8 cellular contexts compared by ENCODE assay signal in the genomic region with DNA sequence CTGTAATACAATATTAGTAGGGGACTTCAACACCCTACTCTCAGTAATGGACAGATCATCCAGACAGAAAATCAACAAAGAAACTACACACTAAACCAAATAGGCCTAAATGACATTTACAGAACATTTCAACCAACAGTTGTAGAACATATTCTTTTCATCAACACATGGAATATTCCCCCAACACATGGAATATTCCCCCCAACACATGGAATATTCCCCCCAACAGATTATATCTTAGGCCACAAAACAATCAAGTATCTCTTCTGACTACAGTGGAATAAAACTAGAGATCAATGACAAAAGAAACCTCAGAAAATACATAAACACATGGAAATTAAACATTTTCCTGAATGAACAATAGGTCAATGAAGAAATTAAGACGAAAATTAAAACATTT.
"Had no signal": no experiment of that assay in that cellular context is flagged by ENCODE, and none has a peak within 500 bp of the region (broad histone marks: within the 10 kb centered on the region; RNA-seq: fewer than 3 reads in every experiment).

No MANE protein-coding gene starts in this region.

- H3K4me3 ChIP-seq: K562 had no signal

- H3K9ac ChIP-seq: KMS-11 had no signal

- H3K4me2 ChIP-seq: KMS-11 had no signal

- H3K4me1 Mint-ChIP-seq: IgD-negative memory B cell had no signal

- DNase-seq: IMR-90, KBM-7, KG1 had no signal

- H3K36me3 Mint-ChIP-seq: IgD-negative memory B cell had no signal

- H3K27ac Mint-ChIP-seq: IgD-negative memory B cell had no signal

- H3K27ac ChIP-seq: HL-60, KMS-11 had no signal

- ATAC-seq: K562 had no signal

- FAIRE-seq: HTR-8/SVneo, K562 had no signal
